Comparison of ENCODE assay signal across 10 cellular contexts in the genomic region with DNA sequence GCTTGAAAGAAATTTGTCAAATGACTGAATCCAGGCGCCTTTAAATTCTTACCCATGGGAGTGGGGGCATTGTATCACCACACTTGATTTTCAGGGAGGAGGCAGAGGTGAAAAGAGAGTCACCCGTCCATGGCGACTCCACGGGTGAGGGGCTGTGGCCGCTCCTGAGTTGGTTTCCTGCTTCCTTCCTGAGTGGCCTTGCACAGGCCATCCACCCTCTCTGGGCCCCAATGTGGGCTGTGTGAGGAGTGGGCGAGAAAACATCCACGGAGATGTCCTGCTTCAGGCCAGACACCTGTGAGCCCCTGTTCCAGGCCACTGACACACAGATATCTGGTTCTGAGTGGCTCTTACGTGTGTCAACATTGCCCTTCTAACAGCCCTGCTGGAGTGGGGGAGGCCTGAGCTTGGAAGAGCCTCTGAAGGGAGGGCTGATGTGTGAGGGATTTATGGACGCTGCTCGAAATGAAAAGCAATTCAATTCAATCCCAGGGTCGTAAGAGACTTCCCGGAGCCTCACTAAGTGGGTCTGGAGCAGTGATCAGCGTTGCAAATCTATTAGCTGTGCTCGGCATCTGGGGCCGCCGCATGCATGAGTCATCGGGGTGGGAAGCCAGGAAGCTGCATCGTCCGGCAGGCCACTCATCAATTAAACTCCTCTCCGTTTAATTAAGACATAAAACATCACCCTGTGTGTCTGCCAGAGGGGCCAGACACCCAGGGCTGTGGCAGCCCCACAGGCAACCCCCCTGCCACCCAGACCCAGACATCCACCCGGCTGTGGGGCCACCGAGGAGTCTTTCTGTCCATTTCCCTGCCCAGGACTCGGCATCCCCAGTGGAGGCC. TPM values are rescaled to one million over a fixed set of nuclear protein-coding genes. Genes with fewer than 3 reads are reported as not detected.
DNase-seq lines count a peak whose midpoint lies in the region; ATAC-seq and TF ChIP-seq lines count a peak whose summit lies in the region.
"Had no signal": no experiment of that assay in that cellular context is flagged by ENCODE, and none has a peak within 500 bp of the region (broad histone marks: within the 10 kb centered on the region; RNA-seq: fewer than 3 reads in every experiment).

No MANE protein-coding gene starts in this region.

- H2AFZ ChIP-seq in ACC112 (ENCODE audit: low read length, unreplicated experiment): no peak overlapping the region
- H2AFZ ChIP-seq in H9 (ENCODE audit: low read length): no peak overlapping the region
- no peak overlapping the region for H2AFZ ChIP-seq in hepatocyte

- H3K4me1 ChIP-seq in ACC112 (ENCODE audit: control insufficient read depth, insufficient read depth, low read length, unreplicated experiment) (peaks cover 9% of the 10 kb centered on the region), H9 (ENCODE audit: insufficient read depth, low read length) (no peaks in the 10 kb centered on the region; the same call in 1 of the 2 replicates), hepatocyte (ENCODE audit: insufficient read depth) (peaks cover 9% of the 10 kb centered on the region)
- H3K4me1 ChIP-seq: right lobe of liver had no signal

- peaks cover 3 to 13% of the 10 kb centered on the region in 2 experiments; a peak in 3 of 4 replicates for H3K4me1 Mint-ChIP-seq in H9

- no peak overlapping the region for H2BK15ac ChIP-seq in H9 (ENCODE audit: low read depth, low read length)

- H3K4ac ChIP-seq in H9 (ENCODE audit: low read depth, low read length): no peak overlapping the region

- peaks cover 0 to 4% of the 10 kb centered on the region in 2 experiments; a peak in 3 of 5 replicates for H3K9me3 Mint-ChIP-seq in H9

- H3K36me3 ChIP-seq in ACC112 (ENCODE audit: insufficient read depth, low read length): no peaks in the 10 kb centered on the region
- H3K36me3 ChIP-seq in hepatocyte (replicated peaks; ENCODE audit: insufficient read depth, low read depth): no peaks in the 10 kb centered on the region
- H3K36me3 ChIP-seq: right lobe of liver had no signal

- peaks cover 8% of the 10 kb centered on the region for H3K27me3 Mint-ChIP-seq in H9 (ENCODE audit: low read depth)

- H3K79me1 ChIP-seq in H9 (ENCODE audit: insufficient read depth, low read depth, low read length, poor library complexity, severe bottlenecking): no peaks in the 10 kb centered on the region

- TF ChIP-seq CTCF in H9 (conservative IDR thresholded peaks at IDR 0.05): no peak
- no peak for TF ChIP-seq CTCF in hepatocyte (IDR thresholded peaks at IDR 0.05; ENCODE audit: poor library complexity)

- H2BK12ac ChIP-seq in H9 (ENCODE audit: insufficient read length, low read depth, low read length): no peak overlapping the region

- H3K4me2 ChIP-seq in H9 (ENCODE audit: insufficient read depth, insufficient read length, low read length) (no peak overlapping the region), hepatocyte (no peak overlapping the region)

- H2BK120ac ChIP-seq in H9 (ENCODE audit: low read depth, low read length, poor library complexity, severe bottlenecking): no peak overlapping the region

- H3K9me2 ChIP-seq in hepatocyte (replicated peaks; ENCODE audit: insufficient read depth): no peaks in the 10 kb centered on the region

- no peak overlapping the region for H3K56ac ChIP-seq in H9 (ENCODE audit: insufficient read length, low read depth, low read length)

- H3K9ac ChIP-seq in H9 (ENCODE audit: extremely low read depth, insufficient read length, low read length): no peak overlapping the region

- H3K4me3 ChIP-seq in ACC112 (ENCODE audit: low read depth, low read length) (peak overlapping the region; percentile 47; the same call in 1 of the 2 replicates), hepatocyte (no peak overlapping the region)
- H3K4me3 ChIP-seq: right lobe of liver had no signal

- H3K9me3 ChIP-seq in H9 (ENCODE audit: control insufficient read depth, low read depth, low read length) (no peaks in the 10 kb centered on the region), hepatocyte (ENCODE audit: low read depth) (no peaks in the 10 kb centered on the region)
- H3K9me3 ChIP-seq: right lobe of liver had no signal

- H4K20me1 ChIP-seq in H9 (ENCODE audit: control insufficient read depth, insufficient read depth, insufficient read length) (no peaks in the 10 kb centered on the region), hepatocyte (ENCODE audit: insufficient read depth, poor library complexity, severe bottlenecking) (no peaks in the 10 kb centered on the region)

- H3K14ac ChIP-seq in H9 (ENCODE audit: insufficient read depth, low read length): peak overlapping the region; percentile 5; the same call in 1 of the 2 replicates

- H3K4me3 Mint-ChIP-seq in H9: no peak overlapping the region

- no peak overlapping the region for H3K27ac ChIP-seq in ACC112 (ENCODE audit: low read depth, low read length)
- no peak overlapping the region for H3K27ac ChIP-seq in H9 (ENCODE audit: insufficient read length, low read depth, low read length)
- H3K27ac ChIP-seq in hepatocyte: no peak overlapping the region
- H3K27ac ChIP-seq: right lobe of liver had no signal

- no peaks in the 10 kb centered on the region for H3K23me2 ChIP-seq in H9 (ENCODE audit: insufficient read length, low read depth, low read length, poor library complexity, severe bottlenecking)

- no peak overlapping the region for H2BK5ac ChIP-seq in H9 (ENCODE audit: insufficient read length, low read length)

- H3K36me3 Mint-ChIP-seq in H9 (ENCODE audit: insufficient read depth in 1 of 3, low read depth in 3 of 3): no peaks in the 10 kb centered on the region

- DNase-seq in H9: peak; percentile 45
- DNase-seq in RPMI7951 (ENCODE audit: low read depth): peak; percentile 82
- peak; percentile 52 for DNase-seq in hepatocyte (ENCODE audit: low spot score)
- no peak for DNase-seq in anterior cingulate cortex (lab: John Stamatoyannopoulos, UW)
- DNase-seq in GM19240 (ENCODE audit: insufficient read length, low spot score): no peak
- DNase-seq: right lobe of liver had no signal

- no peak overlapping the region for H3K23ac ChIP-seq in H9 (ENCODE audit: insufficient read length, low read depth, low read length)

- H3K27ac Mint-ChIP-seq in H9: peak overlapping the region in 2 of 3 experiments; percentile 30 to 96; a peak in 2 of 7 replicates

- H3K79me2 ChIP-seq in ACC112 (ENCODE audit: control insufficient read depth, insufficient read depth, low read length, unreplicated experiment) (no peaks in the 10 kb centered on the region), H9 (ENCODE audit: insufficient read depth, low read length) (no peaks in the 10 kb centered on the region), hepatocyte (no peaks in the 10 kb centered on the region)

- H2BK20ac ChIP-seq in H9 (ENCODE audit: low read depth, low read length, poor library complexity, severe bottlenecking): no peak overlapping the region

- no CpG with 5 or more reads among the region's 23 CpGs for WGBS in H9 (ENCODE audit: extremely low coverage, insufficient read length, low lambda C conversion rate)
- 34% methylated on average over 23 of the region's 23 CpGs for WGBS in hepatocyte (ENCODE audit: low lambda C conversion rate, missing lambda C conversion rate)

- H3K27me3 ChIP-seq in ACC112 (ENCODE audit: insufficient read depth, low read length): peaks cover 28% of the 10 kb centered on the region
- no peaks in the 10 kb centered on the region for H3K27me3 ChIP-seq in H9 (ENCODE audit: insufficient read depth, low read length)
- peaks cover 9% of the 10 kb centered on the region for H3K27me3 ChIP-seq in hepatocyte
- H3K27me3 ChIP-seq: right lobe of liver had no signal

- no peak overlapping the region for H3K18ac ChIP-seq in H9 (ENCODE audit: insufficient read length, low read depth, low read length)

- no peak overlapping the region for H4K8ac ChIP-seq in H9 (replicated peaks; ENCODE audit: insufficient read length, low read depth, low read length)

- H3T11ph ChIP-seq in H9 (ENCODE audit: low read length): no peak overlapping the region

- H4K5ac ChIP-seq in H9 (ENCODE audit: insufficient read length, low read depth, low read length): no peak overlapping the region

- no peak overlapping the region for H2AK5ac ChIP-seq in H9 (ENCODE audit: insufficient read length, low read length)

- no peak overlapping the region for H4K91ac ChIP-seq in H9 (ENCODE audit: insufficient read length, low read depth, low read length)

- ATAC-seq in GM18868 (IDR thresholded peaks at IDR 0.05; ENCODE audit: unreplicated experiment) (no peak), HG03457 (IDR thresholded peaks at IDR 0.05; ENCODE audit: unreplicated experiment) (no peak)
- ATAC-seq: right lobe of liver had no signal

RNA-seq across cellular contexts. Expression of a gene that starts 20.0 kb away (rescaled TPM):
- total RNA-seq in H9 (2021): not detected in 2 replicates
- total RNA-seq in RPMI7951 (2014; rRNA removed; shearing (Covaris generic)): not detected in 2 replicates
- total RNA-seq in hepatocyte: not detected in 2 replicates
- not detected in 2 replicates for polyA plus RNA-seq in hepatocyte
- total RNA-seq: right lobe of liver, urinary bladder had no signal
- polyA plus RNA-seq: urinary bladder had no signal

Comparison
In these comparisons a context has a peak if more than half of its experiments do, and no peak if none do; other contexts are left out.
1. DNase-seq: peak in H9 (single experiment), RPMI7951 (single experiment) and hepatocyte (single experiment); none in anterior cingulate cortex (0 of 58) and GM19240 (single experiment).